In the genomic region with DNA sequence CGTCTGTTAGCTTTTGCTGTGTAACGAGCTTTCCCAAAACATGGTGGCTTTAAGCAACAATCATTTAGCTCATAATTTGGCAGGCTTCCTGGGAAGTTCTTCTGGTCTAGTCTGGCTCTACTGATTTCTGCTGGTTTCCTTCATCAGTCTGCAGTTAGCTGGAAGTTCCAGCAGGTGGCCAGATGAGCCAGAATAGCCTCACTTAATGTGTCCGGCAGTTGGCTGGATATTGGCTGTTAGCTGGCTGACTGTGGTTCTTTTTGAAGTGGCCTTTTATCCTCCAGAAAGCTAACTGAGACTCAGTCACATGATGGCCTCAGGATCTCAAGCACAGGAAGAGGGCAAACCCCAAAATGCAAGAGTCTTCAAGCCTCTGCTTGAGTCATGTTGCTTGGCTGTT, we compare ENCODE assay signal across 8 cellular contexts. TPM values are rescaled to one million over a fixed set of nuclear protein-coding genes. Genes with fewer than 3 reads are reported as not detected.
DNase-seq lines count a peak whose midpoint lies in the region; ATAC-seq and TF ChIP-seq lines count a peak whose summit lies in the region.

No MANE protein-coding gene starts in this region.

- peaks cover 10% of the 10 kb centered on the region for H3K4me1 Mint-ChIP-seq in endothelial cell (ENCODE audit: unreplicated experiment)
- peaks cover 0 to 5% (median 4%) of the 10 kb centered on the region in 3 donors for H3K4me1 Mint-ChIP-seq in naive B cell

- DNase-seq in ELF-1 (ENCODE audit: low read depth, low spot score) (peak; percentile 78), GM19238 (ENCODE audit: insufficient read length, low spot score) (peak; percentile 27), OCI-M2 (lab: John Stamatoyannopoulos, UW; ENCODE audit: unreplicated experiment) (peak; percentile 2), endothelial cell (ENCODE audit: low spot score) (peak; percentile 39), naive B cell (peak; percentile 4), NCI-H128 (lab: John Stamatoyannopoulos, UW; ENCODE audit: unreplicated experiment) (no peak)

- H3K36me3 Mint-ChIP-seq in endothelial cell (ENCODE audit: low read depth, unreplicated experiment) (no peaks in the 10 kb centered on the region), naive B cell (no peaks in the 10 kb centered on the region)

- H3K4me3 Mint-ChIP-seq in endothelial cell (ENCODE audit: unreplicated experiment) (no peak overlapping the region), naive B cell (no peak overlapping the region)

- H3K27ac Mint-ChIP-seq in endothelial cell (ENCODE audit: unreplicated experiment) (no peak overlapping the region), naive B cell (peak overlapping the region in 2 of 6 donors; percentile 9 to 81)

- ATAC-seq in HG03135 (IDR thresholded peaks at IDR 0.05; ENCODE audit: unreplicated experiment) = peak; percentile 86
- ATAC-seq in naive B cell (ENCODE audit: low read depth in 2 of 2) = no peak
- ATAC-seq in GM19035 (IDR thresholded peaks at IDR 0.05; ENCODE audit: unreplicated experiment) = no peak

- no peaks in the 10 kb centered on the region for H3K9me3 Mint-ChIP-seq in endothelial cell (ENCODE audit: unreplicated experiment)
- H3K9me3 Mint-ChIP-seq in naive B cell = peaks cover 0 to 11% (median 0%) of the 10 kb centered on the region in 7 donors

- peak; percentile 50 for TF ChIP-seq CTCF in endothelial cell (IDR thresholded peaks at IDR 0.05; ENCODE audit: unreplicated experiment)

- H3K27me3 Mint-ChIP-seq in endothelial cell (ENCODE audit: unreplicated experiment) (no peaks in the 10 kb centered on the region), naive B cell (peaks cover 0 to 8% (median 6%) of the 10 kb centered on the region in 3 donors)

RNA-seq across cellular contexts. Expression of gene FTHL17, which starts 34.9 kb away (rescaled TPM):
- total RNA-seq in endothelial cell (ENCODE audit: unreplicated experiment) = not detected
- not detected for polyA plus RNA-seq in naive B cell (ENCODE audit: low read depth in 6 of 6)
